In the genomic region with DNA sequence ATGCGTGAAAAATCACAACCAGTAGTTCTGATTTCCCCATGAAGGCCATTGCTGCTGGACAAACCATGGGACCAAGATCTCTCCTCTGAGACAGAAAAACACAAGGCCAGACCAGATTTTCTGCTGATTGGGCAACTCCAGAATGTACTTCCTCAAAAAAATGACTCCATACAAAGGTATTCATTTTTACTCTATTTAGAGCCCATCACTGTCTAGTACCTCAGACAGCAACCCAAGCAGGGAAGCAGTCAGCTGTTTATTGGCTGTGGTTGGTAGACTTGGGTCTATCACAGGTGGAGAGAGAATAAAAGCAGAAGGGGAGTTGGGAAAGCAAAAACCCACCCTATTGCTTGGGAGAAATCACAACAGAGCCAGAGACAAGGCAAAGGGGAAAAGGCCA, we compare ENCODE assay signal across 14 cellular contexts.
DNase-seq lines count a peak whose midpoint lies in the region; ATAC-seq, FAIRE-seq and TF ChIP-seq lines count a peak whose summit lies in the region.
"Had no signal": no experiment of that assay in that cellular context is flagged by ENCODE, and none has a peak within 500 bp of the region (broad histone marks: within the 10 kb centered on the region; RNA-seq: fewer than 3 reads in every experiment).

No MANE protein-coding gene starts in this region.

- no peak overlapping the region for H4K5ac ChIP-seq in mesendoderm (ENCODE audit: low read length)

- POLR2A ChIA-PET in K562 (lab: Yijun Ruan, JAX) = no interaction called here

- no peak overlapping the region for H3K23ac ChIP-seq in mesendoderm (ENCODE audit: low read length)

- H4K8ac ChIP-seq in mesendoderm (ENCODE audit: low read depth, low read length) = no peak overlapping the region

- CTCF ChIA-PET in K562 (lab: Yijun Ruan, JAX; ENCODE audit: low intra/inter-chr PET ratio) = no interaction called here

- no peak for ATAC-seq in K562
- ATAC-seq in Right ventricle myocardium inferior = no peak
- ATAC-seq in GM18520 (IDR thresholded peaks at IDR 0.05; ENCODE audit: unreplicated experiment) = no peak

- TF ChIP-seq CTCF in K562 (IDR thresholded peaks at IDR 0.05 in 2 of 3, conservative IDR thresholded peaks at IDR 0.05 in 1 of 3; ENCODE audit: insufficient read depth in 2 of 3, low read depth in 1 of 3, low read length in 3 of 3) = no peak

- H3K27ac ChIP-seq in K562 (ENCODE audit: extremely low read depth, low read depth, low read length) = no peak overlapping the region
- H3K27ac ChIP-seq in mesendoderm (ENCODE audit: low read depth, low read length) = no peak overlapping the region
- H3K27ac ChIP-seq: thoracic aorta had no signal

- no peak for TF ChIP-seq POLR2A in K562 (conservative IDR thresholded peaks at IDR 0.05)

- H2BK120ac ChIP-seq in mesendoderm (ENCODE audit: low read depth, low read length) = no peak overlapping the region

- intact Hi-C loops in K562 (cut with micrococcal nuclease) (no loop called here), Right ventricle myocardium inferior (cut with DNase I) (no loop called here)

- no peaks in the 10 kb centered on the region for H3K9me1 ChIP-seq in K562 (ENCODE audit: control insufficient read depth, insufficient read depth, low read length)

- in situ Hi-C loops in K562 (cut with MboI) = no loop called here

- no TSS peak for BruUV-seq in K562 (replicated peaks; lab: Mats Ljungman, UMichigan)

- H3K79me2 ChIP-seq in K562 (ENCODE audit: control insufficient read depth, insufficient read depth, low read length) (no peaks in the 10 kb centered on the region), mesendoderm (ENCODE audit: control insufficient read depth, insufficient read depth, low read length) (no peaks in the 10 kb centered on the region)

- H3K9me3 ChIP-seq in K562 (replicated peaks; ENCODE audit: control insufficient read depth, insufficient read depth, low read depth, low read length) = no peaks in the 10 kb centered on the region
- H3K9me3 ChIP-seq: thoracic aorta had no signal

- H3K56ac ChIP-seq in mesendoderm (ENCODE audit: low read length) = no peak overlapping the region

- DNase-seq in GF-D8 (lab: John Stamatoyannopoulos, UW) (peak; percentile 35), NCI-H226 (peak; percentile 25), K562 (ENCODE audit: extremely low read depth in 1 of 4, low spot score in 3 of 4) (no peak), mesendoderm (peak; percentile 51), Right ventricle myocardium inferior (ENCODE audit: missing footprints) (no peak), NCI-H2107 treated with DMSO at 0.1 percent for 48 hours (lab: John Stamatoyannopoulos, UW; ENCODE audit: unreplicated experiment) (no peak), activated gamma-delta T cell (lab: John Stamatoyannopoulos, UW) (no peak)
- DNase-seq: activated T-cell treated with anti-CD3 and anti-CD28 coated beads, Interleukin-2, amount 50 U/mL, for 48 hours; glutamatergic neuron; nucleus accumbens; stimulated activated CD4-positive, alpha-beta T cell treated with anti-CD3 and anti-CD28 coated beads, Interleukin-15, amount 100 ng/mL, for 24 hours had no signal

- H4K20me1 ChIP-seq in K562 (replicated peaks; ENCODE audit: control insufficient read depth, insufficient read depth, low read length) = no peaks in the 10 kb centered on the region

- WGBS in K562 (ENCODE audit: insufficient coverage, low coverage, missing lambda C conversion rate) = 0% methylated on average over 1 of the region's 1 CpG
- no CpG with 5 or more reads among the region's 1 CpG for WGBS in mesendoderm (ENCODE audit: extremely low coverage, insufficient coverage, low lambda C conversion rate)

- no peak overlapping the region for H2BK15ac ChIP-seq in mesendoderm (replicated peaks; ENCODE audit: low read depth)

- H3K79me1 ChIP-seq in mesendoderm (ENCODE audit: low read length) = no peaks in the 10 kb centered on the region

- H3K27me3 ChIP-seq in K562 (ENCODE audit: control insufficient read depth in 2 of 2, insufficient read depth in 2 of 2, low read length in 2 of 2) (no peaks in the 10 kb centered on the region), mesendoderm (ENCODE audit: insufficient read depth, low read length, poor library complexity) (no peaks in the 10 kb centered on the region)

- no peak overlapping the region for H3K4ac ChIP-seq in mesendoderm (ENCODE audit: low read depth, low read length)

- H3K4me2 ChIP-seq in K562 (ENCODE audit: insufficient read depth, low read length) = no peak overlapping the region
- H3K4me2 ChIP-seq in mesendoderm (ENCODE audit: low read length) = no peak overlapping the region

- no peak overlapping the region for H2AFZ ChIP-seq in K562 (ENCODE audit: low read depth, low read length)

- no peak overlapping the region for H3K18ac ChIP-seq in mesendoderm (ENCODE audit: low read length)

- TF ChIP-seq EP300 in K562 (IDR thresholded peaks at IDR 0.05; ENCODE audit: low read length) = no peak

- H3K9ac ChIP-seq in K562 (ENCODE audit: insufficient read depth in 1 of 2, low read depth in 2 of 2, low read length in 2 of 2) = no peak overlapping the region
- no peak overlapping the region for H3K9ac ChIP-seq in mesendoderm (ENCODE audit: low read length)

- no peak for TF ChIP-seq RAD21 in K562 (CRISPR knock-in tag; conservative IDR thresholded peaks at IDR 0.05 in 1 of 2, IDR thresholded peaks at IDR 0.05 in 1 of 2)

- no peak for FAIRE-seq in K562 (lab: Jason Lieb, UNC)
- FAIRE-seq: GM19239 had no signal

- no peak overlapping the region for H2AK5ac ChIP-seq in mesendoderm (ENCODE audit: low read length)

- H2BK5ac ChIP-seq in mesendoderm (ENCODE audit: low read length) = no peak overlapping the region

- H3K4me1 ChIP-seq in K562 (replicated peaks in 1 of 2; ENCODE audit: control insufficient read depth in 2 of 2, insufficient read depth in 2 of 2, low read length in 2 of 2) (no peaks in the 10 kb centered on the region), mesendoderm (ENCODE audit: control insufficient read depth, low read depth, low read length) (no peaks in the 10 kb centered on the region)

- no peak overlapping the region for H3K4me3 ChIP-seq in K562
- H3K4me3 ChIP-seq in mesendoderm (ENCODE audit: low read length) = no peak overlapping the region
- H3K4me3 ChIP-seq: thoracic aorta had no signal

- no peaks in the 10 kb centered on the region for H3K36me3 ChIP-seq in K562 (ENCODE audit: control insufficient read depth, insufficient read depth, low read length)
- no peaks in the 10 kb centered on the region for H3K36me3 ChIP-seq in mesendoderm (ENCODE audit: control insufficient read depth, insufficient read depth, low read length)
- H3K36me3 ChIP-seq: thoracic aorta had no signal

TF ChIP-seq in K562, 482 proteins besides CTCF, POLR2A, EP300 and RAD21:
- TF ChIP-seq, protein P1, sequence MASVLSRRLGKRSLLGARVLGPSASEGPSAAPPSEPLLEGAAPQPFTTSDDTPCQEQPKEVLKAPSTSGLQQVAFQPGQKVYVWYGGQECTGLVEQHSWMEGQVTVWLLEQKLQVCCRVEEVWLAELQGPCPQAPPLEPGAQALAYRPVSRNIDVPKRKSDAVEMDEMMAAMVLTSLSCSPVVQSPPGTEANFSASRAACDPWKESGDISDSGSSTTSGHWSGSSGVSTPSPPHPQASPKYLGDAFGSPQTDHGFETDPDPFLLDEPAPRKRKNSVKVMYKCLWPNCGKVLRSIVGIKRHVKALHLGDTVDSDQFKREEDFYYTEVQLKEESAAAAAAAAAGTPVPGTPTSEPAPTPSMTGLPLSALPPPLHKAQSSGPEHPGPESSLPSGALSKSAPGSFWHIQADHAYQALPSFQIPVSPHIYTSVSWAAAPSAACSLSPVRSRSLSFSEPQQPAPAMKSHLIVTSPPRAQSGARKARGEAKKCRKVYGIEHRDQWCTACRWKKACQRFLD (CRISPR knock-in tag; IDR thresholded peaks at IDR 0.05) = no peak
- TF ChIP-seq, protein P2, sequence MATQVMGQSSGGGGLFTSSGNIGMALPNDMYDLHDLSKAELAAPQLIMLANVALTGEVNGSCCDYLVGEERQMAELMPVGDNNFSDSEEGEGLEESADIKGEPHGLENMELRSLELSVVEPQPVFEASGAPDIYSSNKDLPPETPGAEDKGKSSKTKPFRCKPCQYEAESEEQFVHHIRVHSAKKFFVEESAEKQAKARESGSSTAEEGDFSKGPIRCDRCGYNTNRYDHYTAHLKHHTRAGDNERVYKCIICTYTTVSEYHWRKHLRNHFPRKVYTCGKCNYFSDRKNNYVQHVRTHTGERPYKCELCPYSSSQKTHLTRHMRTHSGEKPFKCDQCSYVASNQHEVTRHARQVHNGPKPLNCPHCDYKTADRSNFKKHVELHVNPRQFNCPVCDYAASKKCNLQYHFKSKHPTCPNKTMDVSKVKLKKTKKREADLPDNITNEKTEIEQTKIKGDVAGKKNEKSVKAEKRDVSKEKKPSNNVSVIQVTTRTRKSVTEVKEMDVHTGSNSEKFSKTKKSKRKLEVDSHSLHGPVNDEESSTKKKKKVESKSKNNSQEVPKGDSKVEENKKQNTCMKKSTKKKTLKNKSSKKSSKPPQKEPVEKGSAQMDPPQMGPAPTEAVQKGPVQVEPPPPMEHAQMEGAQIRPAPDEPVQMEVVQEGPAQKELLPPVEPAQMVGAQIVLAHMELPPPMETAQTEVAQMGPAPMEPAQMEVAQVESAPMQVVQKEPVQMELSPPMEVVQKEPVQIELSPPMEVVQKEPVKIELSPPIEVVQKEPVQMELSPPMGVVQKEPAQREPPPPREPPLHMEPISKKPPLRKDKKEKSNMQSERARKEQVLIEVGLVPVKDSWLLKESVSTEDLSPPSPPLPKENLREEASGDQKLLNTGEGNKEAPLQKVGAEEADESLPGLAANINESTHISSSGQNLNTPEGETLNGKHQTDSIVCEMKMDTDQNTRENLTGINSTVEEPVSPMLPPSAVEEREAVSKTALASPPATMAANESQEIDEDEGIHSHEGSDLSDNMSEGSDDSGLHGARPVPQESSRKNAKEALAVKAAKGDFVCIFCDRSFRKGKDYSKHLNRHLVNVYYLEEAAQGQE (CRISPR knock-in tag; IDR thresholded peaks at IDR 0.05; ENCODE audit: low read depth) = peak; percentile 75; the same call in 1 of the 2 replicates

Comparison
In these comparisons a context has a peak if more than half of its experiments do, and no peak if none do; other contexts are left out.
1. DNase-seq: peak in GF-D8 (single experiment), NCI-H226 (single experiment) and mesendoderm (single experiment); none in K562 (0 of 4), Right ventricle myocardium inferior (single experiment), NCI-H2107 treated with DMSO at 0.1 percent for 48 hours (single experiment) and activated gamma-delta T cell (single experiment).